ENCODE assay signal across 8 cellular contexts in genomic region chr15:90871716-90872480, GRCh38. TPM values are rescaled to one million over a fixed set of nuclear protein-coding genes. Genes with fewer than 3 reads are reported as not detected.
DNase-seq lines count a peak whose midpoint lies in the region; ATAC-seq and TF ChIP-seq lines count a peak whose summit lies in the region.

No MANE protein-coding gene starts in this region.

- no peaks in the 10 kb centered on the region for H3K36me3 Mint-ChIP-seq in HFFc6 (ENCODE audit: low read depth)
- peaks cover 65% of the 10 kb centered on the region for H3K36me3 Mint-ChIP-seq in activated T-helper 2 cell treated with anti-CD3 and anti-CD28 coated beads, Interferon-gamma antibody, Interleukin-2, Interleukin-4, amounts not matched to agents 10 μg/mL and 5 μg/mL and 100 μg/mL, durations not matched to agents 14 hours and 24 hours and 36 hours (ENCODE audit: low read depth)

- H3K9me3 ChIP-seq in DOHH2 (ENCODE audit: control insufficient read depth, insufficient read depth, low read length) (no peaks in the 10 kb centered on the region), sigmoid colon (no peaks in the 10 kb centered on the region)

- H3K36me3 ChIP-seq in DOHH2 (ENCODE audit: control insufficient read depth, low read length) = peaks cover 7% of the 10 kb centered on the region; the same call in 1 of the 2 replicates
- peaks cover 9 to 14% (median 12%) of the 10 kb centered on the region in 4 donors for H3K36me3 ChIP-seq in sigmoid colon

- no peak for TF ChIP-seq POLR2A in sigmoid colon (IDR thresholded peaks at IDR 0.05)

- TF ChIP-seq EP300 in sigmoid colon (IDR thresholded peaks at IDR 0.05) = no peak

- H3K27me3 ChIP-seq in DOHH2 (ENCODE audit: control insufficient read depth, low read length) (0 out of 2 replicates have a peak, but pooled peaks cover 2% of the 10 kb centered on the region), sigmoid colon (no peaks in the 10 kb centered on the region)

- peak overlapping the region; percentile 99 for H3K4me2 ChIP-seq in DOHH2 (ENCODE audit: low read length)

- peak overlapping the region; percentile 87 for H3K4me3 Mint-ChIP-seq in HFFc6
- H3K4me3 Mint-ChIP-seq in activated T-helper 2 cell treated with anti-CD3 and anti-CD28 coated beads, Interferon-gamma antibody, Interleukin-2, Interleukin-4, amounts not matched to agents 10 μg/mL and 5 μg/mL and 100 μg/mL, durations not matched to agents 14 hours and 24 hours and 36 hours (ENCODE audit: low read depth) = peak overlapping the region; percentile 93

- TF ChIP-seq CTCF in DOHH2 (IDR thresholded peaks at IDR 0.05; ENCODE audit: low read depth, low read length, poor library complexity, severe bottlenecking) (no peak), HFFc6 (IDR thresholded peaks at IDR 0.05) (no peak), sigmoid colon (IDR thresholded peaks at IDR 0.05) (no peak)

- H3K4me1 ChIP-seq in DOHH2 (ENCODE audit: control insufficient read depth, low read length) (peaks cover 32% of the 10 kb centered on the region), sigmoid colon (peaks cover 0 to 50% (median 31%) of the 10 kb centered on the region in 4 donors)

- intact Hi-C loops in activated T-helper 2 cell treated with anti-CD3 and anti-CD28 coated beads, Interferon-gamma antibody, Interleukin-2, Interleukin-4, amounts not matched to agents 10 μg/mL and 5 μg/mL and 100 μg/mL, durations not matched to agents 14 hours and 24 hours and 36 hours (cut with micrococcal nuclease) = loop anchor here (5.0 kb wide), 1 partner anchor 225 kb away; no protein-coding TSS in a partner anchor
- intact Hi-C loops in left cardiac atrium (cut with DNase I) = no loop called here
- intact Hi-C loops in sigmoid colon (cut with DNase I) = loop anchor here (5.0 kb wide), 1 partner anchor 155 kb away; the partner anchor contains the start of gene BLM

- peaks cover 48% of the 10 kb centered on the region for H3K4me1 Mint-ChIP-seq in HFFc6 (ENCODE audit: low read depth)
- peaks cover 51% of the 10 kb centered on the region for H3K4me1 Mint-ChIP-seq in activated T-helper 2 cell treated with anti-CD3 and anti-CD28 coated beads, Interferon-gamma antibody, Interleukin-2, Interleukin-4, amounts not matched to agents 10 μg/mL and 5 μg/mL and 100 μg/mL, durations not matched to agents 14 hours and 24 hours and 36 hours (ENCODE audit: low read depth)

- H3K27ac Mint-ChIP-seq in HFFc6 = peak overlapping the region; percentile 93
- H3K27ac Mint-ChIP-seq in activated T-helper 2 cell treated with anti-CD3 and anti-CD28 coated beads, Interferon-gamma antibody, Interleukin-2, Interleukin-4, amounts not matched to agents 10 μg/mL and 5 μg/mL and 100 μg/mL, durations not matched to agents 14 hours and 24 hours and 36 hours = peak overlapping the region; percentile 92

- no peaks in the 10 kb centered on the region for H3K9me2 ChIP-seq in DOHH2 (replicated peaks; ENCODE audit: control insufficient read depth, low read length)

- H3K9me3 Mint-ChIP-seq in HFFc6 = no peaks in the 10 kb centered on the region
- no peaks in the 10 kb centered on the region for H3K9me3 Mint-ChIP-seq in activated T-helper 2 cell treated with anti-CD3 and anti-CD28 coated beads, Interferon-gamma antibody, Interleukin-2, Interleukin-4, amounts not matched to agents 10 μg/mL and 5 μg/mL and 100 μg/mL, durations not matched to agents 14 hours and 24 hours and 36 hours

- peak; percentile 8 to 28 for ATAC-seq in left cardiac atrium

- DNase-seq in HFFc6 (no peak), left cardiac atrium (no peak), sigmoid colon (no peak), OCI-M2 (lab: John Stamatoyannopoulos, UW; ENCODE audit: unreplicated experiment) (no peak), NCI-H2227 (lab: John Stamatoyannopoulos, UW; ENCODE audit: unreplicated experiment) (no peak), midbrain (lab: John Stamatoyannopoulos, UW) (no peak)
- DNase-seq in activated T-helper 2 cell treated with anti-CD3 and anti-CD28 coated beads, Interferon-gamma antibody, Interleukin-2, Interleukin-4, amounts not matched to agents 10 μg/mL and 5 μg/mL and 100 μg/mL, durations not matched to agents 14 hours and 24 hours and 36 hours (ENCODE audit: low spot score) = no peak

- H3K27ac ChIP-seq in DOHH2 (ENCODE audit: low read depth, low read length) (peak overlapping the region; percentile 30; the same call in 1 of the 2 replicates), sigmoid colon (peak overlapping the region; percentile 91 to 97 (median 95))

- H3K79me2 ChIP-seq in DOHH2 (ENCODE audit: control insufficient read depth, low read length) = peaks cover 36% of the 10 kb centered on the region

- H3K4me3 ChIP-seq in DOHH2 (ENCODE audit: low read length) (peak overlapping the region; percentile 98), sigmoid colon (peak overlapping the region; percentile 64 to 99 (median 90))

- H3K27me3 Mint-ChIP-seq in HFFc6 (ENCODE audit: insufficient read depth) = peaks cover 3% of the 10 kb centered on the region
- no peaks in the 10 kb centered on the region for H3K27me3 Mint-ChIP-seq in activated T-helper 2 cell treated with anti-CD3 and anti-CD28 coated beads, Interferon-gamma antibody, Interleukin-2, Interleukin-4, amounts not matched to agents 10 μg/mL and 5 μg/mL and 100 μg/mL, durations not matched to agents 14 hours and 24 hours and 36 hours (ENCODE audit: low read depth)

- WGBS in sigmoid colon, 2 donors = 1% methylated on average over 77 of the region's 77 CpGs

- H4K20me1 ChIP-seq in DOHH2 (ENCODE audit: control insufficient read depth, insufficient read depth, low read depth, low read length) = 0 out of 2 replicates have a peak, but pooled peaks cover 5% of the 10 kb centered on the region

- H3F3A ChIP-seq in DOHH2 (ENCODE audit: control insufficient read depth, insufficient read depth) = peaks cover 15% of the 10 kb centered on the region

RNA-seq across cellular contexts. Expression of gene FURIN, which starts 3.5 kb away (rescaled TPM):
- 10 to 100 TPM; 68.9 to 79.4 (median 74.6) TPM for total RNA-seq in HFFc6 (2021; fragmentation: NEBNext Ultra II Directional; extraction: Animal tissue kit (Norgen Biotek cat#: 25700))
- 564 and 570 TPM in 2 replicates for total RNA-seq in activated T-helper 2 cell treated with anti-CD3 and anti-CD28 coated beads, Interferon-gamma antibody, Interleukin-2, Interleukin-4, amounts not matched to agents 10 μg/mL and 5 μg/mL and 100 μg/mL, durations not matched to agents 14 hours and 24 hours and 36 hours
- 10 to 100 TPM; 57.7 to 78.6 TPM for total RNA-seq in left cardiac atrium
- total RNA-seq in sigmoid colon = 10 to 100 TPM; 21.0 to 35.0 (median 24.3) TPM
- 10 to 100 TPM; 23.4 to 69.2 (median 30.1) TPM for polyA plus RNA-seq in sigmoid colon

RNA-seq across cellular contexts. Expression of gene FES, which starts 12.4 kb away (rescaled TPM):
- 1 to 10 TPM in 4 of 6 experiments, under 1 TPM in 2; 0.41 to 1.4 (median 1.1) TPM for total RNA-seq in HFFc6 (2021; fragmentation: NEBNext Ultra II Directional; extraction: Animal tissue kit (Norgen Biotek cat#: 25700))
- 51.9 and 55.8 TPM in 2 replicates for total RNA-seq in activated T-helper 2 cell treated with anti-CD3 and anti-CD28 coated beads, Interferon-gamma antibody, Interleukin-2, Interleukin-4, amounts not matched to agents 10 μg/mL and 5 μg/mL and 100 μg/mL, durations not matched to agents 14 hours and 24 hours and 36 hours
- 10 to 100 TPM; 26.9 to 29.2 TPM for total RNA-seq in left cardiac atrium
- 10 to 100 TPM; 28.0 to 35.5 (median 30.4) TPM for total RNA-seq in sigmoid colon
- polyA plus RNA-seq in sigmoid colon = 10 to 100 TPM in 1 of 3 donors, 1 to 10 TPM in 2; 4.9 to 17.6 (median 7.2) TPM

RNA-seq across cellular contexts. Expression of gene MAN2A2, which starts 31.2 kb away (rescaled TPM):
- 10 to 100 TPM; 15.8 to 26.9 (median 23.4) TPM for total RNA-seq in HFFc6 (2021; fragmentation: NEBNext Ultra II Directional; extraction: Animal tissue kit (Norgen Biotek cat#: 25700))
- total RNA-seq in activated T-helper 2 cell treated with anti-CD3 and anti-CD28 coated beads, Interferon-gamma antibody, Interleukin-2, Interleukin-4, amounts not matched to agents 10 μg/mL and 5 μg/mL and 100 μg/mL, durations not matched to agents 14 hours and 24 hours and 36 hours = 200 and 201 TPM in 2 replicates
- 10 to 100 TPM; 79.3 to 83.2 TPM for total RNA-seq in left cardiac atrium
- 10 to 100 TPM; 27.2 to 57.6 (median 38.4) TPM for total RNA-seq in sigmoid colon
- 10 to 100 TPM in 1 of 3 donors, 1 to 10 TPM in 2; 3.7 to 31.0 (median 4.8) TPM for polyA plus RNA-seq in sigmoid colon

Comparison
In these comparisons a context has a peak if more than half of its experiments do, and no peak if none do; other contexts are left out.
1. RNA of gene FES, which starts 12.4 kb away (total RNA-seq): 51.9 to 55.8 TPM in activated T-helper 2 cell treated with anti-CD3 and anti-CD28 coated beads, Interferon-gamma antibody, Interleukin-2, Interleukin-4, amounts not matched to agents 10 μg/mL and 5 μg/mL and 100 μg/mL, durations not matched to agents 14 hours and 24 hours and 36 hours, 28.0 to 35.5 TPM in sigmoid colon and 26.9 to 29.2 TPM in left cardiac atrium; 0.41 to 1.4 TPM in HFFc6; every median in the first group is over 10 times any median in the second.
2. intact Hi-C loops: an anchor here in activated T-helper 2 cell treated with anti-CD3 and anti-CD28 coated beads, Interferon-gamma antibody, Interleukin-2, Interleukin-4, amounts not matched to agents 10 μg/mL and 5 μg/mL and 100 μg/mL, durations not matched to agents 14 hours and 24 hours and 36 hours (5.0 kb wide) and sigmoid colon (5.0 kb wide); none called in left cardiac atrium.